In genomic region chr2:223613017-223613950, GRCh38 we compare ENCODE assay signal across 8 cellular contexts. TPM values are rescaled to one million over a fixed set of nuclear protein-coding genes. Genes with fewer than 3 reads are reported as not detected.
DNase-seq lines count a peak whose midpoint lies in the region; ATAC-seq, FAIRE-seq and TF ChIP-seq lines count a peak whose summit lies in the region.

No MANE protein-coding gene starts in this region.

- WGBS in suprapubic skin = 12% methylated on average over 28 of the region's 35 CpGs

- ATAC-seq in left lung (peak; percentile 98), HG03342 (IDR thresholded peaks at IDR 0.05; ENCODE audit: unreplicated experiment) (no peak), HG03378 (IDR thresholded peaks at IDR 0.05; ENCODE audit: unreplicated experiment) (no peak)
- no peak for ATAC-seq in stimulated activated naive CD8-positive, alpha-beta T cell treated with anti-CD3 and anti-CD28 coated beads, Interleukin-15, Interleukin-2, amounts not matched to agents 100 U/mL and 50 U/mL, for 24 hours

- H3K27me3 ChIP-seq in left lung (peaks cover 0 to 35% of the 10 kb centered on the region in 2 donors), suprapubic skin (no peaks in the 10 kb centered on the region)

- no peak for TF ChIP-seq EP300 in suprapubic skin (IDR thresholded peaks at IDR 0.05)

- peak; percentile 97 for FAIRE-seq in H54 (lab: Jason Lieb, UNC)

- intact Hi-C loops in left lung (cut with DNase I) = no loop called here

- H3K9me3 ChIP-seq in left lung (no peaks in the 10 kb centered on the region), suprapubic skin (no peaks in the 10 kb centered on the region)

- 0 out of 2 replicates have a peak, but pooled peaks have one; percentile 29 for TF ChIP-seq POLR2A in H54 (IDR thresholded peaks at IDR 0.05; ENCODE audit: low read depth, low read length)
- no peak for TF ChIP-seq POLR2A in suprapubic skin (IDR thresholded peaks at IDR 0.05)

- H3K27ac ChIP-seq in left lung = peak overlapping the region in 1 of 2 donors; percentile 57
- peak overlapping the region; percentile 24 for H3K27ac ChIP-seq in suprapubic skin

- no peak for TF ChIP-seq CTCF in left lung (IDR thresholded peaks at IDR 0.05)
- no peak for TF ChIP-seq CTCF in suprapubic skin (IDR thresholded peaks at IDR 0.05)

- H3K36me3 ChIP-seq in left lung (no peaks in the 10 kb centered on the region), suprapubic skin (no peaks in the 10 kb centered on the region)

- H3K4me3 ChIP-seq in left lung (no peak overlapping the region), suprapubic skin (peak overlapping the region; percentile 36)

- peak; percentile 90 for DNase-seq in H54 (ENCODE audit: insufficient read length, low spot score)
- DNase-seq in NCI-H69 (lab: John Stamatoyannopoulos, UW) = peak; percentile 93
- DNase-seq in dermis blood vessel endothelial cell = peak; percentile 92
- peak; percentile 84 to 85 for DNase-seq in left lung
- DNase-seq in suprapubic skin (ENCODE audit: low spot score in 2 of 2) = peak; percentile 80 to 87
- no peak for DNase-seq in stimulated activated naive CD8-positive, alpha-beta T cell treated with anti-CD3 and anti-CD28 coated beads, Interleukin-15, Interleukin-2, amounts not matched to agents 100 U/mL and 50 U/mL, for 24 hours

- peaks cover 4% of the 10 kb centered on the region in 2 donors for H3K4me1 ChIP-seq in left lung
- H3K4me1 ChIP-seq in suprapubic skin = peaks cover 18% of the 10 kb centered on the region

RNA-seq across cellular contexts. Expression of gene SCG2, which starts 11.1 kb away (rescaled TPM):
- total RNA-seq in dermis blood vessel endothelial cell (under 0.01 and 0.05 TPM in 2 replicates), left lung (1 to 10 TPM in 1 of 2 donors, under 1 TPM in 1; 0.71 to 3.8 TPM), suprapubic skin (not detected)
